8 cellular contexts compared by ENCODE assay signal in genomic region chr13:102845630-102846260, GRCh38. TPM values are rescaled to one million over a fixed set of nuclear protein-coding genes. Genes with fewer than 3 reads are reported as not detected.
DNase-seq lines count a peak whose midpoint lies in the region; ATAC-seq and TF ChIP-seq lines count a peak whose summit lies in the region.

ERCC5 (plus strand) TSS chr13:102846032; CDS start chr13:102846267, 235 bp downstream.

- DNase-seq in Caki2 (ENCODE audit: low read depth): peak; percentile 94
- DNase-seq in activated CD8-positive, alpha-beta memory T cell treated with anti-CD3 and anti-CD28 coated beads, Interleukin-2, amount 50 U/mL, for 4 hours: peak; percentile 95
- DNase-seq in stimulated activated CD8-positive, alpha-beta memory T cell treated with anti-CD3 and anti-CD28 coated beads, Interleukin-15, amount 100 ng/mL, for 4 hours (ENCODE audit: low read depth in 2 of 2): peak; percentile 91 to 94

- no peaks in the 10 kb centered on the region for H3F3A ChIP-seq in OCI-LY1 (ENCODE audit: insufficient read depth, low read length)

- WGBS in mesodermal cell (ENCODE audit: insufficient coverage in 2 of 2), 2 experiments: 0% methylated on average over 37 to 38 of the region's 49 CpGs

- H3K4me3 ChIP-seq in HUES6 (ENCODE audit: low read depth, low read length): peak within 1 kb of the TSS; percentile 92
- peak within 1 kb of the TSS; percentile 70 for H3K4me3 ChIP-seq in OCI-LY1 (ENCODE audit: low read depth, low read length, poor library complexity, severe bottlenecking)
- peak within 1 kb of the TSS; percentile 98 for H3K4me3 ChIP-seq in mesodermal cell (ENCODE audit: extremely low read depth, insufficient read depth, low read length, poor library complexity, severe bottlenecking)

- no peak for TF ChIP-seq CTCF in OCI-LY1 (IDR thresholded peaks at IDR 0.05; ENCODE audit: low read length)

- H3K9me3 ChIP-seq in HUES6 (ENCODE audit: control insufficient read depth, insufficient read depth, low read depth, low read length) (no peaks in the 10 kb centered on the region), OCI-LY1 (ENCODE audit: low read length) (no peaks in the 10 kb centered on the region), mesodermal cell (ENCODE audit: control insufficient read depth, low read length) (no peaks in the 10 kb centered on the region)

- no peak within 1 kb of the TSS for H2AFZ ChIP-seq in OCI-LY1 (ENCODE audit: low read length)

- H3K4me1 ChIP-seq in HUES6 (ENCODE audit: control insufficient read depth, insufficient read depth, low read length): 0 out of 2 replicates have a peak, but pooled peaks cover 3% of the 10 kb centered on the region
- H3K4me1 ChIP-seq in OCI-LY1 (ENCODE audit: insufficient read depth, low read length, severe bottlenecking): peaks cover 27% of the 10 kb centered on the region
- H3K4me1 ChIP-seq in mesodermal cell (ENCODE audit: control insufficient read depth, insufficient read depth, low read length, poor library complexity, severe bottlenecking): no peaks in the 10 kb centered on the region

- H3K9me2 ChIP-seq in OCI-LY1 (ENCODE audit: low read depth, low read length): no peaks in the 10 kb centered on the region

- peaks cover 23% of the 10 kb centered on the region for H3K79me2 ChIP-seq in OCI-LY1 (ENCODE audit: insufficient read depth, low read length)

- H3K36me3 ChIP-seq in HUES6 (ENCODE audit: control insufficient read depth, insufficient read depth, low read length) (no peaks in the 10 kb centered on the region), OCI-LY1 (ENCODE audit: insufficient read depth, low read length) (no peaks in the 10 kb centered on the region; the same call in 1 of the 2 replicates), mesodermal cell (ENCODE audit: control insufficient read depth, insufficient read depth, low read length) (no peaks in the 10 kb centered on the region)

- peak within 1 kb of the TSS; percentile 85 for H3K9ac ChIP-seq in HUES6 (ENCODE audit: low read length)
- H3K9ac ChIP-seq in OCI-LY1 (ENCODE audit: low read length): peak within 1 kb of the TSS; percentile 84

- H3K27ac ChIP-seq in HUES6 (ENCODE audit: low read depth, low read length): peak within 1 kb of the TSS; percentile 76
- H3K27ac ChIP-seq in OCI-LY1 (ENCODE audit: low read depth, low read length, poor library complexity, severe bottlenecking): peak within 1 kb of the TSS; percentile 91
- peak within 1 kb of the TSS; percentile 94 for H3K27ac ChIP-seq in mesodermal cell (ENCODE audit: low read depth, low read length, severe bottlenecking)

- H3K27me3 ChIP-seq in HUES6 (ENCODE audit: control insufficient read depth, insufficient read depth, low read length) (no peaks in the 10 kb centered on the region), OCI-LY1 (ENCODE audit: insufficient read depth, low read length) (no peaks in the 10 kb centered on the region)

- ATAC-seq in GM21423 (IDR thresholded peaks at IDR 0.05; ENCODE audit: unreplicated experiment): peak; percentile 84

- in situ Hi-C loops in Caki2 (cut with HindIII; ENCODE audit: low pct_unique_long_range_greater_than_20kb, low sequenced_read_pairs) (no loop called here), endometrial microvascular endothelial cells (cut with HindIII; ENCODE audit: inconsistent ontology term, low pct_unique_long_range_greater_than_20kb, low sequenced_read_pairs) (no loop called here)

- H4K20me1 ChIP-seq in OCI-LY1 (ENCODE audit: insufficient read depth, low read length): no peaks in the 10 kb centered on the region

- H3K4me2 ChIP-seq in OCI-LY1 (ENCODE audit: low read length): peak within 1 kb of the TSS; percentile 84

RNA-seq across cellular contexts. Expression of gene ERCC5, which starts in this region (rescaled TPM):
- 16.2 and 21.9 TPM in 2 replicates for total RNA-seq in Caki2 (2014; rRNA removed; shearing (Covaris generic); ENCODE audit: low replicate concordance)
- total RNA-seq in endometrial microvascular endothelial cells (ENCODE audit: inconsistent ontology term): 64.4 TPM
- polyA plus RNA-seq in mesodermal cell (2013, experiment 1 of 2): 49.0 TPM
- 47.9 TPM for polyA plus RNA-seq in mesodermal cell (2013, experiment 2 of 2)

Comparison
In these comparisons a context has a peak if more than half of its experiments do, and no peak if none do; other contexts are left out.
1. Peak in every context shown above with its lines: DNase-seq, ATAC-seq, H3K4me3 ChIP-seq and H3K27ac ChIP-seq.